ENCODE assay signal across 5 cellular contexts in the genomic region with DNA sequence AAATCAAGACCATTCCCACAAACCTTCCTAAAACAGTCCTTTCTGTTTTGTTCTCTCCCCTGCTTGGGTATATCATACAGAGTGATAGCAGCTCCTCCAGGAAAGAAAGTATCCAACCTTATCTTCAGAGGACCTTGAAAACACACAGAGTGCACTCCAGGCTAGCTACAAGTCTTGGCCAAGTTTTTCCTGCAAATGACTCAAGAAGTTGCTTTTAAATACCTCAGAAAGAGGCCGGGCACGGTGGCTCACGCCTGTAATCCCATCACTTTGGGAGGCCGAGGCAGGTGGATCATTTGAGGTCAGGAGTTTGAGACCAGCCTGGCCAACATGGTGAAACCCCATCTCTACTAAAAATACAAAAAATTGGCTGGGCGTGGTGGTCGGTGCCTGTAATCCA. TPM values are rescaled to one million over a fixed set of nuclear protein-coding genes. Genes with fewer than 3 reads are reported as not detected.
"Had no signal": no experiment of that assay in that cellular context is flagged by ENCODE, and none has a peak within 500 bp of the region (broad histone marks: within the 10 kb centered on the region; RNA-seq: fewer than 3 reads in every experiment).

No MANE protein-coding gene starts in this region.

RNA-seq across cellular contexts. Expression of a gene that starts 14.9 kb away (rescaled TPM):
- total RNA-seq: LHCN-M2, MCF 10A, PC-3, SK-MEL-5 had no signal
- polyA plus RNA-seq: SK-N-SH had no signal
